In genomic region chr14:54299393-54300363, GRCh38 we compare ENCODE assay signal across 20 cellular contexts.
DNase-seq lines count a peak whose midpoint lies in the region; ATAC-seq, FAIRE-seq and TF ChIP-seq lines count a peak whose summit lies in the region.
"Had no signal": no experiment of that assay in that cellular context is flagged by ENCODE, and none has a peak within 500 bp of the region (broad histone marks: within the 10 kb centered on the region; RNA-seq: fewer than 3 reads in every experiment).

No MANE protein-coding gene starts in this region.

- no peaks in the 10 kb centered on the region for H3F3A ChIP-seq in SK-N-SH (replicated peaks; ENCODE audit: insufficient read depth)

- H3K27ac ChIP-seq in SK-N-SH (ENCODE audit: low read depth in 2 of 2, low read length in 1 of 2) (peak overlapping the region in 1 of 2 experiments; percentile 62; a peak in 2 of 4 replicates), SJCRH30 (no peak overlapping the region), gastroesophageal sphincter (no peak overlapping the region)
- H3K27ac ChIP-seq: SJSA1 had no signal

- no peaks in the 10 kb centered on the region for H3K79me2 ChIP-seq in SK-N-SH (ENCODE audit: insufficient read depth)

- peak; percentile 44 for DNase-seq in DMS79 (lab: John Stamatoyannopoulos, UW)
- peak; percentile 41 for DNase-seq in SK-N-SH
- DNase-seq in foreskin melanocyte, result peak; percentile 7
- DNase-seq in non-pigmented ciliary epithelial cell (ENCODE audit: low read depth), result peak; percentile 28
- DNase-seq in SJCRH30, result no peak
- DNase-seq in SK-N-DZ (ENCODE audit: low spot score), result no peak
- no peak for DNase-seq in D721Med (ENCODE audit: insufficient read length, low spot score)
- DNase-seq: activated CD4-positive, alpha-beta T cell treated with anti-CD3 and anti-CD28 coated beads, Interleukin-2, amount 10 ng/mL, durations not matched to agents 24 days and 14 days; activated T-cell treated with anti-CD3 and anti-CD28 coated beads, Interleukin-2, amount 50 U/mL, for 24 hours; DMS153; effector memory CD8-positive, alpha-beta T cell; H9; mammary epithelial cell; MG63; NCI-H510A; retina had no signal

- H2AFZ ChIP-seq in SK-N-SH (ENCODE audit: low read depth), result no peak overlapping the region

- CTCF ChIA-PET in SK-N-SH (lab: Yijun Ruan, JAX), result interaction anchor here (0.8 to 1.3 kb wide), 3 partner anchors 9 to 48 kb away, joined by 3 to 4 read pairs (median 3); no protein-coding TSS in a partner anchor

- WGBS in SK-N-SH (ENCODE audit: low lambda C conversion rate), result 27% methylated on average over 17 of the region's 17 CpGs
- WGBS in gastroesophageal sphincter (ENCODE audit: low coverage in 1 of 2), 2 donors, result 34 to 37% methylated on average over 15 to 17 of the region's 17 CpGs

- H3K27me3 ChIP-seq in SK-N-SH (ENCODE audit: insufficient read depth) (no peaks in the 10 kb centered on the region; the same call in 1 of the 2 replicates), SJCRH30 (no peaks in the 10 kb centered on the region), gastroesophageal sphincter (no peaks in the 10 kb centered on the region)
- H3K27me3 ChIP-seq: MG63, SJSA1 had no signal

- TF ChIP-seq EP300 in SK-N-SH (IDR thresholded peaks at IDR 0.05; ENCODE audit: borderline replicate concordance in 1 of 2, low read depth in 1 of 2, low read length in 1 of 2), result no peak
- no peak for TF ChIP-seq EP300 in gastroesophageal sphincter (IDR thresholded peaks at IDR 0.05)

- TF ChIP-seq RAD21 in SK-N-SH (IDR thresholded peaks at IDR 0.05; ENCODE audit: low read length), result no peak

- H3K36me3 ChIP-seq in SK-N-SH (replicated peaks in 1 of 2; ENCODE audit: control insufficient read depth in 1 of 2, insufficient read depth in 2 of 2, low read length in 1 of 2) (no peaks in the 10 kb centered on the region), SJCRH30 (no peaks in the 10 kb centered on the region), gastroesophageal sphincter (no peaks in the 10 kb centered on the region)
- H3K36me3 ChIP-seq: MG63, SJSA1 had no signal

- FAIRE-seq in D721Med (lab: Jason Lieb, UNC), result no peak
- FAIRE-seq: frontal cortex, GM19239 had no signal

- TF ChIP-seq CTCF in SK-N-SH (IDR thresholded peaks at IDR 0.05) (no peak), D721Med (IDR thresholded peaks at IDR 0.05; ENCODE audit: insufficient read depth, missing control alignments) (no peak), gastroesophageal sphincter (IDR thresholded peaks at IDR 0.05) (no peak)

- H3K4me3 ChIP-seq in SK-N-SH (ENCODE audit: low read depth in 2 of 2, low read length in 1 of 2) (no peak overlapping the region), SJCRH30 (no peak overlapping the region), gastroesophageal sphincter (no peak overlapping the region)
- H3K4me3 ChIP-seq: MG63, SJSA1 had no signal

- H3K4me1 ChIP-seq in SK-N-SH (ENCODE audit: control insufficient read depth in 1 of 2, insufficient read depth in 2 of 2, low read depth in 1 of 2, low read length in 1 of 2) (no peaks in the 10 kb centered on the region; a peak in 1 of 4 replicates), SJCRH30 (no peaks in the 10 kb centered on the region), gastroesophageal sphincter (no peaks in the 10 kb centered on the region)
- H3K4me1 ChIP-seq: SJSA1 had no signal

- H4K20me1 ChIP-seq in SK-N-SH (ENCODE audit: insufficient read depth), result no peaks in the 10 kb centered on the region

- H3K9ac ChIP-seq in SK-N-SH, result no peak overlapping the region

- H3K9me3 ChIP-seq in SK-N-SH (no peaks in the 10 kb centered on the region), SJCRH30 (replicated peaks) (0 out of 2 replicates have a peak, but pooled peaks cover 2% of the 10 kb centered on the region), gastroesophageal sphincter (no peaks in the 10 kb centered on the region)
- H3K9me3 ChIP-seq: MG63, SJSA1 had no signal

- TF ChIP-seq POLR2A in gastroesophageal sphincter (IDR thresholded peaks at IDR 0.05), result no peak

- ATAC-seq in gastroesophageal sphincter, result no peak
- ATAC-seq: effector memory CD8-positive, alpha-beta T cell had no signal

- POLR2A ChIA-PET in SK-N-SH (lab: Yijun Ruan, JAX), result interaction anchor here (0.7 kb wide), 1 partner anchor 15 kb away, joined by 3 read pairs; no protein-coding TSS in a partner anchor

- no peaks in the 10 kb centered on the region for H3K9me2 ChIP-seq in SK-N-SH

- H3K4me2 ChIP-seq in SK-N-SH, result no peak overlapping the region

TF ChIP-seq in SK-N-SH, 30 proteins besides CTCF, POLR2A, EP300 and RAD21 (continues in another document):
- TF ChIP-seq NFIC (IDR thresholded peaks at IDR 0.05; ENCODE audit: borderline replicate concordance) (no peak), IRF3 (IDR thresholded peaks at IDR 0.05; ENCODE audit: low read depth, low read length) (no peak), RXRA (IDR thresholded peaks at IDR 0.05; ENCODE audit: borderline replicate concordance, low read depth) (no peak), ZBTB33 (IDR thresholded peaks at IDR 0.05; ENCODE audit: borderline replicate concordance, low read depth) (no peak), REST (IDR thresholded peaks at IDR 0.05; ENCODE audit: low read depth, low read length) (no peak), CHD2 (IDR thresholded peaks at IDR 0.05; ENCODE audit: low read length, partially characterized antibody) (no peak), SMC3 (IDR thresholded peaks at IDR 0.05; ENCODE audit: low read depth, low read length) (no peak), GATA2 (CRISPR knock-in tag; IDR thresholded peaks at IDR 0.05) (no peak), SIN3A (IDR thresholded peaks at IDR 0.05; ENCODE audit: borderline replicate concordance, low read depth, low read length) (no peak), FOXM1 (IDR thresholded peaks at IDR 0.05; ENCODE audit: low read depth) (no peak), PBX3 (IDR thresholded peaks at IDR 0.05) (no peak), USF1 (IDR thresholded peaks at IDR 0.05; ENCODE audit: borderline replicate concordance, low read depth) (no peak)

Comparison
In these comparisons a context has a peak if more than half of its experiments do, and no peak if none do; other contexts are left out.
1. DNase-seq: peak in DMS79 (single experiment), SK-N-SH (single experiment), foreskin melanocyte (single experiment) and non-pigmented ciliary epithelial cell (single experiment); none in SJCRH30 (0 of 2), SK-N-DZ (single experiment) and D721Med (single experiment).